Comparison of ENCODE assay signal across 28 cellular contexts in the genomic region with DNA sequence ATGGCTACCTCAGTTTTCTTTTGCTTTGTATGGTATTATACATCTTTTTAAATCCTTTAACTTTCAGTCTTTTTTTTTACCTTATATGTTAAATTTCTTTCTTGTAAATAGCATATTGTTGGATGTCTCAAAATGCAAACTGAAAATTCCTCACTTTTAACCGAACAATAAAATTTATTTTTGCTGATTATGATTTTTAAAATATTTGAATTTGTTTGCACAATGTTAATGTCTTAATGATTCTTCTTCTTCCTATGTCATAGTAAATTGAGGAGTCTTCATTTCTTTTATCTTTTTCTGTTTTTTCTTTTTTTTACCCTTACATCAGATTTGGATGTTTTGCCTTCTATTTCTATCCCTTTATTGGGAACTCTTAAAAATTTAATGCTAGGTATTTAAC.
"Had no signal": no experiment of that assay in that cellular context is flagged by ENCODE, and none has a peak within 500 bp of the region (broad histone marks: within the 10 kb centered on the region; RNA-seq: fewer than 3 reads in every experiment).

No MANE protein-coding gene starts in this region.

- H3K4me1 ChIP-seq: parathyroid adenoma, psoas muscle, stomach, tibial nerve, vagina had no signal

- H3K27me3 Mint-ChIP-seq: stimulated activated naive B cell treated with anti-CD40 and anti-IgM and Interleukin-4, amounts not matched to agents 10 μg/mL and 1 μg/mL and 100 μg/mL, for 72 hours; stimulated activated naive CD8-positive, alpha-beta T cell treated with anti-CD3 and anti-CD28 coated beads, Interleukin-15, Interleukin-2, amounts not matched to agents 100 ng/mL and 50 ng/mL, for 24 hours had no signal

- H2AFZ ChIP-seq: neural progenitor cell, parathyroid adenoma had no signal

- H3K4me1 Mint-ChIP-seq: natural killer cell; nephron; stimulated activated effector memory CD8-positive, alpha-beta T cell treated with anti-CD3 and anti-CD28 coated beads, Interleukin-12 subunit alpha, Interleukin-12 subunit beta, amount 100 ng/mL, for 72 hours; stimulated activated naive B cell treated with anti-CD40 and anti-IgM and Interleukin-4, amounts not matched to agents 10 μg/mL and 1 μg/mL and 100 μg/mL, for 72 hours had no signal

- H3K27ac Mint-ChIP-seq: natural killer cell; nephron; neural progenitor cell; progenitor cell of endocrine pancreas; stimulated activated effector memory CD8-positive, alpha-beta T cell treated with anti-CD3 and anti-CD28 coated beads, Interleukin-12 subunit alpha, Interleukin-12 subunit beta, amount 100 ng/mL, for 72 hours; stimulated activated naive B cell treated with anti-CD40 and anti-IgM and Interleukin-4, amounts not matched to agents 10 μg/mL and 1 μg/mL and 100 μg/mL, for 72 hours; stimulated activated naive CD8-positive, alpha-beta T cell treated with anti-CD3 and anti-CD28 coated beads, Interleukin-15, Interleukin-2, amounts not matched to agents 100 ng/mL and 50 ng/mL, for 24 hours had no signal

- H3K4me3 Mint-ChIP-seq: natural killer cell; nephron; neural progenitor cell; stimulated activated effector memory CD8-positive, alpha-beta T cell treated with anti-CD3 and anti-CD28 coated beads, Interleukin-12 subunit alpha, Interleukin-12 subunit beta, amount 100 ng/mL, for 72 hours; stimulated activated naive B cell treated with anti-CD40 and anti-IgM and Interleukin-4, amounts not matched to agents 10 μg/mL and 1 μg/mL and 100 μg/mL, for 72 hours; stimulated activated naive CD8-positive, alpha-beta T cell treated with anti-CD3 and anti-CD28 coated beads, Interleukin-15, Interleukin-2, amounts not matched to agents 100 ng/mL and 50 ng/mL, for 24 hours had no signal

- H3K9me3 ChIP-seq: ovary, psoas muscle, stomach, thoracic aorta, thyroid gland, upper lobe of left lung, vagina had no signal

- H3K36me3 ChIP-seq: neural progenitor cell, ovary, stomach, thoracic aorta, thyroid gland, tibial nerve, upper lobe of left lung, vagina had no signal

- H3K27me3 ChIP-seq: neural progenitor cell, ovary, thyroid gland, tibial nerve, upper lobe of left lung, vagina had no signal

- H3K27ac ChIP-seq: neural progenitor cell, ovary, parathyroid adenoma, psoas muscle, stomach, thoracic aorta, thyroid gland, tibial nerve, upper lobe of left lung, vagina had no signal

- ATAC-seq: natural killer cell; psoas muscle; right cardiac atrium; sciatic nerve; stimulated activated effector memory CD8-positive, alpha-beta T cell treated with anti-CD3 and anti-CD28 coated beads, Interleukin-12 subunit alpha, Interleukin-12 subunit beta, amount 100 ng/mL, for 72 hours; stimulated activated naive B cell treated with anti-CD40 and anti-IgM and Interleukin-4, amounts not matched to agents 10 μg/mL and 1 μg/mL and 100 μg/mL, for 72 hours had no signal

- FAIRE-seq: small intestine, urothelium cell line had no signal

- H3K36me3 Mint-ChIP-seq: natural killer cell; neural progenitor cell; stimulated activated effector memory CD8-positive, alpha-beta T cell treated with anti-CD3 and anti-CD28 coated beads, Interleukin-12 subunit alpha, Interleukin-12 subunit beta, amount 100 ng/mL, for 72 hours; stimulated activated naive B cell treated with anti-CD40 and anti-IgM and Interleukin-4, amounts not matched to agents 10 μg/mL and 1 μg/mL and 100 μg/mL, for 72 hours had no signal

- H3K4me2 ChIP-seq: neural progenitor cell had no signal

- H3K9ac ChIP-seq: neural progenitor cell, parathyroid adenoma had no signal

- H3K4me3 ChIP-seq: neural progenitor cell, ovary, psoas muscle, stomach, thoracic aorta, thyroid gland, tibial nerve, upper lobe of left lung, vagina had no signal

- H3K79me2 ChIP-seq: parathyroid adenoma had no signal

- DNase-seq: natural killer cell; occipital lobe; ovary; posterior cingulate gyrus; psoas muscle; right cardiac atrium; small intestine; stimulated activated CD4-positive, alpha-beta T cell treated with anti-CD3 and anti-CD28 coated beads, Interleukin-15, amount 100 ng/mL, for 24 hours; stimulated activated CD4-positive, alpha-beta T cell treated with anti-CD3 and anti-CD28 coated beads, Interleukin-2, amount 100 ng/mL, for 24 hours; stimulated activated CD4-positive, alpha-beta T cell treated with anti-CD3 and anti-CD28 coated beads, Interleukin-2, amount 100 ng/mL, for 48 hours; stimulated activated CD4-positive, alpha-beta T cell treated with anti-CD3 and anti-CD28 coated beads, Interleukin-4, amount 100 ng/mL, for 24 hours; stimulated activated naive B cell treated with anti-CD40 and anti-IgM and Interleukin-4, amounts not matched to agents 10 μg/mL and 1 μg/mL and 100 μg/mL, for 72 hours; stimulated activated naive CD4-positive, alpha-beta T cell treated with Interleukin-2 at 50 U/mL for 16 hours; stomach; thyroid gland; trophoblast cell; upper lobe of left lung had no signal
